11 cellular contexts compared by ENCODE assay signal in genomic region chr10:6498771-6499170, GRCh38.
DNase-seq lines count a peak whose midpoint lies in the region; ATAC-seq and TF ChIP-seq lines count a peak whose summit lies in the region.
"Had no signal": no experiment of that assay in that cellular context is flagged by ENCODE, and none has a peak within 500 bp of the region (broad histone marks: within the 10 kb centered on the region; RNA-seq: fewer than 3 reads in every experiment).

No MANE protein-coding gene starts in this region.

- H3K9me3 Mint-ChIP-seq in activated CD4-positive, alpha-beta T cell treated with anti-CD3 and anti-CD28 coated beads for 36 hours (ENCODE audit: low read depth) = no peaks in the 10 kb centered on the region
- peaks cover 5% of the 10 kb centered on the region for H3K9me3 Mint-ChIP-seq in activated naive CD8-positive, alpha-beta T cell (ENCODE audit: low read depth)
- no peaks in the 10 kb centered on the region for H3K9me3 Mint-ChIP-seq in stimulated activated effector memory CD8-positive, alpha-beta T cell treated with anti-CD3 and anti-CD28 coated beads, Interleukin-12 subunit alpha, Interleukin-12 subunit beta, amount 100 ng/mL, for 72 hours

- ATAC-seq in activated CD4-positive, alpha-beta T cell treated with anti-CD3 and anti-CD28 coated beads for 36 hours = peak; percentile 79
- ATAC-seq in stimulated activated effector memory CD8-positive, alpha-beta T cell treated with anti-CD3 and anti-CD28 coated beads, Interleukin-12 subunit alpha, Interleukin-12 subunit beta, amount 100 ng/mL, for 72 hours = peak; percentile 87

- peak; percentile 47 for DNase-seq in activated CD4-positive, alpha-beta T cell treated with anti-CD3 and anti-CD28 coated beads for 36 hours
- no peak for DNase-seq in activated CD4-positive, alpha-beta T cell treated with anti-CD3 and anti-CD28 coated beads, Interleukin-2, amount 50 U/mL, for 4 hours
- peak; percentile 39 for DNase-seq in T follicular helper cell (ENCODE audit: low read depth)
- DNase-seq in stimulated activated effector memory CD8-positive, alpha-beta T cell treated with anti-CD3 and anti-CD28 coated beads, Interleukin-12 subunit alpha, Interleukin-12 subunit beta, amount 100 ng/mL, for 72 hours (ENCODE audit: low spot score in 2 of 2) = peak; percentile 30 to 70
- no peak for DNase-seq in GF-D8 (lab: John Stamatoyannopoulos, UW)
- no peak for DNase-seq in GM10248 (ENCODE audit: extremely low spot score)
- no peak for DNase-seq in cerebellum (ENCODE audit: low spot score)
- DNase-seq: ACHN, NCI-H2227 treated with DMSO at 0.1 percent for 48 hours, upper lobe of left lung had no signal

- peaks cover 52% of the 10 kb centered on the region for H3K4me1 Mint-ChIP-seq in activated CD4-positive, alpha-beta T cell treated with anti-CD3 and anti-CD28 coated beads for 36 hours
- H3K4me1 Mint-ChIP-seq in activated naive CD8-positive, alpha-beta T cell (ENCODE audit: low read depth) = peaks cover 32% of the 10 kb centered on the region
- H3K4me1 Mint-ChIP-seq in stimulated activated effector memory CD8-positive, alpha-beta T cell treated with anti-CD3 and anti-CD28 coated beads, Interleukin-12 subunit alpha, Interleukin-12 subunit beta, amount 100 ng/mL, for 72 hours = peaks cover 42% of the 10 kb centered on the region

- H3K36me3 Mint-ChIP-seq in activated CD4-positive, alpha-beta T cell treated with anti-CD3 and anti-CD28 coated beads for 36 hours (ENCODE audit: low read depth) = peaks cover 37% of the 10 kb centered on the region
- peaks cover 29% of the 10 kb centered on the region for H3K36me3 Mint-ChIP-seq in activated naive CD8-positive, alpha-beta T cell
- peaks cover 33% of the 10 kb centered on the region for H3K36me3 Mint-ChIP-seq in stimulated activated effector memory CD8-positive, alpha-beta T cell treated with anti-CD3 and anti-CD28 coated beads, Interleukin-12 subunit alpha, Interleukin-12 subunit beta, amount 100 ng/mL, for 72 hours

- H3K27ac Mint-ChIP-seq in activated CD4-positive, alpha-beta T cell treated with anti-CD3 and anti-CD28 coated beads for 36 hours = peak overlapping the region; percentile 89
- H3K27ac Mint-ChIP-seq in activated naive CD8-positive, alpha-beta T cell = peak overlapping the region; percentile 97
- H3K27ac Mint-ChIP-seq in stimulated activated effector memory CD8-positive, alpha-beta T cell treated with anti-CD3 and anti-CD28 coated beads, Interleukin-12 subunit alpha, Interleukin-12 subunit beta, amount 100 ng/mL, for 72 hours = peak overlapping the region; percentile 83

- H3K27me3 Mint-ChIP-seq in activated CD4-positive, alpha-beta T cell treated with anti-CD3 and anti-CD28 coated beads for 36 hours = no peaks in the 10 kb centered on the region
- H3K27me3 Mint-ChIP-seq in activated naive CD8-positive, alpha-beta T cell = no peaks in the 10 kb centered on the region

- CTCF ChIA-PET in activated CD4-positive, alpha-beta T cell treated with anti-CD3 and anti-CD28 coated beads for 36 hours (lab: Charles Lee) = interaction anchor here (1.1 to 1.2 kb wide), 2 partner anchors 17 to 83 kb away, joined by 3 to 4 read pairs; no protein-coding TSS in a partner anchor
- CTCF ChIA-PET in GM10248 (lab: Yijun Ruan, JAX) = no interaction called here

- H3K4me3 Mint-ChIP-seq in activated CD4-positive, alpha-beta T cell treated with anti-CD3 and anti-CD28 coated beads for 36 hours = peak overlapping the region; percentile 46
- H3K4me3 Mint-ChIP-seq in activated naive CD8-positive, alpha-beta T cell = peak overlapping the region; percentile 79
- H3K4me3 Mint-ChIP-seq in stimulated activated effector memory CD8-positive, alpha-beta T cell treated with anti-CD3 and anti-CD28 coated beads, Interleukin-12 subunit alpha, Interleukin-12 subunit beta, amount 100 ng/mL, for 72 hours = peak overlapping the region; percentile 47

- TF ChIP-seq CTCF in GM10248 (IDR thresholded peaks at IDR 0.05; ENCODE audit: control extremely low read depth, extremely low read depth, low read depth, missing control alignments) = no peak

- intact Hi-C loops in activated CD4-positive, alpha-beta T cell treated with anti-CD3 and anti-CD28 coated beads for 36 hours (cut with DNase I, micrococcal nuclease) = loop anchor here in 1 of 2 experiments (1.0 to 2.0 kb wide), 3 partner anchors 9 to 45 kb away; no protein-coding TSS in a partner anchor

- POLR2A ChIA-PET in activated CD4-positive, alpha-beta T cell treated with anti-CD3 and anti-CD28 coated beads for 36 hours (lab: Charles Lee) = no interaction called here
- POLR2A ChIA-PET in GM10248 (lab: Yijun Ruan, JAX) = no interaction called here

Comparison
In these comparisons a context has a peak if more than half of its experiments do, and no peak if none do; other contexts are left out.
1. DNase-seq: peak in activated CD4-positive, alpha-beta T cell treated with anti-CD3 and anti-CD28 coated beads for 36 hours (single experiment), T follicular helper cell (single experiment) and stimulated activated effector memory CD8-positive, alpha-beta T cell treated with anti-CD3 and anti-CD28 coated beads, Interleukin-12 subunit alpha, Interleukin-12 subunit beta, amount 100 ng/mL, for 72 hours (2 of 2); none in activated CD4-positive, alpha-beta T cell treated with anti-CD3 and anti-CD28 coated beads, Interleukin-2, amount 50 U/mL, for 4 hours (0 of 2), GF-D8 (single experiment), GM10248 (single experiment) and cerebellum (single experiment).
2. Peak in every context shown above with its lines, with median percentiles within 50 percentile points of each other: H3K27ac Mint-ChIP-seq and H3K4me3 Mint-ChIP-seq.